2 cellular contexts compared by ENCODE assay signal in the genomic region with DNA sequence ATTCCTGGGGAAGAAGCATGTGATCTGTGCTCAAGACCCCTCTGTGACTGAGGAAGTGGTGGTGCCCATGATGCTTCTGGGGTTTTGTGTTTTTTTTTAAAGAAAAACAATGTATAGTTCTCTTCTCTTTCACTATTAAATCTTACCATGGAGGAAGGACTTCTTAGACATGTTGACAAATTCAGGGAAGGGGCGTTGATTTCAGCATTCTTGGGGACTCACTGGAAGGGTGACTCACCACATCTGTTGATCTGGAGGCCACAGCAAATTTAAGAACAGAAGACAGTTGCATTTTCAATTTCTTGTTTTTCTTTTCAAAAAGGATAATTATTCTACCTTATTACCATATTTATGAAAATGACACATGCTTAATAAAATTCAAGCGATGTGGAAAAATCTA.
TF ChIP-seq lines count a peak whose summit lies in the region.

No MANE protein-coding gene starts in this region.

TF ChIP-seq in IMR-90, 13 proteins besides CTCF, POLR2A, EP300 and RAD21:
- TF ChIP-seq RCOR1 (IDR thresholded peaks at IDR 0.05; ENCODE audit: insufficient replicate concordance, low read length): no peak
- no peak for TF ChIP-seq USF2 (IDR thresholded peaks at IDR 0.05; ENCODE audit: low read depth, low read length)
- no peak for TF ChIP-seq MAFK (IDR thresholded peaks at IDR 0.05; ENCODE audit: low read depth, low read length)
- no peak for TF ChIP-seq BHLHE40 (IDR thresholded peaks at IDR 0.05; ENCODE audit: low read depth, low read length)
- no peak for TF ChIP-seq FOS (IDR thresholded peaks at IDR 0.05; ENCODE audit: low read depth, low read length)
- no peak for TF ChIP-seq NFE2L2 (IDR thresholded peaks at IDR 0.05; ENCODE audit: low read depth, low read length)
- no peak for TF ChIP-seq MXI1 (IDR thresholded peaks at IDR 0.05; ENCODE audit: borderline replicate concordance, low read depth, low read length)
- no peak for TF ChIP-seq RFX5 (IDR thresholded peaks at IDR 0.05; ENCODE audit: low read depth, low read length)
- no peak for TF ChIP-seq CEBPB (IDR thresholded peaks at IDR 0.05; ENCODE audit: low read depth, low read length)
- TF ChIP-seq CHD1 (IDR thresholded peaks at IDR 0.05; ENCODE audit: low read depth, low read length): no peak
- no peak for TF ChIP-seq ELK1 (IDR thresholded peaks at IDR 0.05; ENCODE audit: borderline replicate concordance, low read depth, low read length)
- no peak for TF ChIP-seq SMC3 (IDR thresholded peaks at IDR 0.05; ENCODE audit: low read depth, low read length)
- no peak for TF ChIP-seq MAZ (IDR thresholded peaks at IDR 0.05; ENCODE audit: borderline replicate concordance, low read depth, low read length)

TF ChIP-seq in GM12891, 5 proteins besides CTCF, POLR2A, EP300 and RAD21:
- TF ChIP-seq PAX5 (IDR thresholded peaks at IDR 0.05; ENCODE audit: insufficient read depth, low read length, severe bottlenecking) (no peak), TAF1 (IDR thresholded peaks at IDR 0.05; ENCODE audit: low read depth, low read length) (no peak), SPI1 (IDR thresholded peaks at IDR 0.05; ENCODE audit: low read depth, low read length) (no peak), POLR2AphosphoS5 (IDR thresholded peaks at IDR 0.05; ENCODE audit: low read depth, low read length) (no peak), POU2F2 (IDR thresholded peaks at IDR 0.05; ENCODE audit: low read depth, low read length) (no peak)
TF ChIP-seq in GM12891: peak in this region for 0.
